8 cellular contexts compared by ENCODE assay signal in genomic region chr1:2314803-2315710, GRCh38.
A peak's percentile ranks its signal among the peaks of the same experiment; 100 is the strongest.
DNase-seq lines count a peak whose midpoint lies in the region; ATAC-seq and TF ChIP-seq lines count a peak whose summit lies in the region.

No MANE protein-coding gene starts in this region.

- peak overlapping the region; percentile 48 for H3K4me3 Mint-ChIP-seq in activated T-cell treated with anti-CD3 and anti-CD28 coated beads, Interleukin-2, amount 50 U/mL, for 4 hours

- in situ Hi-C loops in GM13976 (cut with MboI; ENCODE audit: low sequenced_read_pairs, unreplicated experiment), result no loop called here

- no peaks in the 10 kb centered on the region for H3K36me3 Mint-ChIP-seq in activated T-cell treated with anti-CD3 and anti-CD28 coated beads, Interleukin-2, amount 50 U/mL, for 4 hours (ENCODE audit: insufficient read depth)

- peak; percentile 91 for DNase-seq in GM13976 (ENCODE audit: low spot score)
- peak; percentile 81 for DNase-seq in NCI-H82 (lab: John Stamatoyannopoulos, UW)
- DNase-seq in activated T-cell treated with anti-CD3 and anti-CD28 coated beads, Interleukin-2, amount 50 U/mL, for 4 hours, result peak; percentile 62
- no peak for DNase-seq in fibroblast of mammary gland (ENCODE audit: low read depth)
- no peak for DNase-seq in vagina (ENCODE audit: extremely low spot score in 2 of 2)

- no peak for TF ChIP-seq POLR2A in vagina (IDR thresholded peaks at IDR 0.05)

- intact Hi-C loops in vagina (cut with DNase I), result no loop called here

- peaks cover 13% of the 10 kb centered on the region for H3K4me1 Mint-ChIP-seq in activated T-cell treated with anti-CD3 and anti-CD28 coated beads, Interleukin-2, amount 50 U/mL, for 4 hours (ENCODE audit: low read depth)

- H3K27ac ChIP-seq in neutrophil (no peak overlapping the region), vagina (peak overlapping the region; percentile 96)

- H3K9me3 ChIP-seq in neutrophil, result no peaks in the 10 kb centered on the region
- H3K9me3 ChIP-seq in vagina, result no peaks in the 10 kb centered on the region

- H3K36me3 ChIP-seq in neutrophil (peaks cover 5% of the 10 kb centered on the region), vagina (no peaks in the 10 kb centered on the region)

- H3K27me3 ChIP-seq in neutrophil (peaks cover 86% of the 10 kb centered on the region), vagina (no peaks in the 10 kb centered on the region)

- H3K27me3 Mint-ChIP-seq in activated T-cell treated with anti-CD3 and anti-CD28 coated beads, Interleukin-2, amount 50 U/mL, for 4 hours (ENCODE audit: low read depth), result no peaks in the 10 kb centered on the region

- H3K4me3 ChIP-seq in fibroblast of mammary gland (ENCODE audit: control insufficient read depth, low read depth, low read length) (peak overlapping the region; percentile 9), neutrophil (ENCODE audit: low read depth in 1 of 2, low read length in 1 of 2) (peak overlapping the region in 1 of 2 experiments; percentile 47), vagina (peak overlapping the region; percentile 60 to 61)

- H3K9me3 Mint-ChIP-seq in activated T-cell treated with anti-CD3 and anti-CD28 coated beads, Interleukin-2, amount 50 U/mL, for 4 hours, result no peaks in the 10 kb centered on the region

- TF ChIP-seq CTCF in GM13976 (IDR thresholded peaks at IDR 0.05; ENCODE audit: borderline replicate concordance, control extremely low read depth, extremely low read depth, insufficient read depth, missing control alignments) (peak; percentile 70), fibroblast of mammary gland (conservative IDR thresholded peaks at IDR 0.05; ENCODE audit: control insufficient read depth, insufficient read depth, low read depth, low read length) (no peak), neutrophil (IDR thresholded peaks at IDR 0.05) (peak; percentile 94), vagina (IDR thresholded peaks at IDR 0.05) (peak; percentile 61 to 99 (median 78))

- H3K4me1 ChIP-seq in neutrophil (ENCODE audit: control insufficient read depth in 1 of 2, insufficient read depth in 1 of 2, low read depth in 1 of 2, low read length in 1 of 2) (peaks cover 0 to 13% of the 10 kb centered on the region in 2 experiments), vagina (peaks cover 72% of the 10 kb centered on the region)

- ATAC-seq in activated T-cell treated with anti-CD3 and anti-CD28 coated beads, Interleukin-2, amount 50 U/mL, for 4 hours, result peak; percentile 31 to 39
- ATAC-seq in HG03139 (IDR thresholded peaks at IDR 0.05; ENCODE audit: unreplicated experiment), result no peak
- no peak for ATAC-seq in GM21825 (IDR thresholded peaks at IDR 0.05; ENCODE audit: unreplicated experiment)

Comparison
In these comparisons a context has a peak if more than half of its experiments do, and no peak if none do; other contexts are left out.
1. DNase-seq: peak in GM13976 (single experiment), NCI-H82 (single experiment) and activated T-cell treated with anti-CD3 and anti-CD28 coated beads, Interleukin-2, amount 50 U/mL, for 4 hours (single experiment); none in fibroblast of mammary gland (single experiment) and vagina (0 of 2).
2. ATAC-seq: peak in activated T-cell treated with anti-CD3 and anti-CD28 coated beads, Interleukin-2, amount 50 U/mL, for 4 hours (2 of 2); none in HG03139 (single experiment) and GM21825 (single experiment).